Comparison of ENCODE assay signal across 10 cellular contexts in genomic region chr3:11288021-11288491, GRCh38. TPM values are rescaled to one million over a fixed set of nuclear protein-coding genes. Genes with fewer than 3 reads are reported as not detected.
A peak's percentile ranks its signal among the peaks of the same experiment; 100 is the strongest.
DNase-seq lines count a peak whose midpoint lies in the region; FAIRE-seq and TF ChIP-seq lines count a peak whose summit lies in the region.
"Had no signal": no experiment of that assay in that cellular context is flagged by ENCODE, and none has a peak within 500 bp of the region (broad histone marks: within the 10 kb centered on the region; RNA-seq: fewer than 3 reads in every experiment).

No MANE protein-coding gene starts in this region.

- H3K4me1 ChIP-seq in astrocyte (ENCODE audit: insufficient read depth, low read length) (peaks cover 51% of the 10 kb centered on the region), mesodermal cell (ENCODE audit: control insufficient read depth, insufficient read depth, low read length, poor library complexity, severe bottlenecking) (peaks cover 40% of the 10 kb centered on the region)

- H3K27me3 Mint-ChIP-seq in astrocyte (ENCODE audit: low read depth, unreplicated experiment), result no peaks in the 10 kb centered on the region

- 86 to 100% methylated on average over 1 of the region's 2 CpGs for WGBS in mesodermal cell (ENCODE audit: insufficient coverage in 2 of 2), 2 experiments

- H4K20me1 ChIP-seq in astrocyte (ENCODE audit: insufficient read depth, low read length), result no peaks in the 10 kb centered on the region

- peaks cover 6% of the 10 kb centered on the region for H3K36me3 ChIP-seq in astrocyte (ENCODE audit: insufficient read depth, low read length)
- H3K36me3 ChIP-seq in mesodermal cell (ENCODE audit: control insufficient read depth, insufficient read depth, low read length), result peaks cover 18% of the 10 kb centered on the region

- H3K9ac ChIP-seq in astrocyte (ENCODE audit: low read length), result peak overlapping the region; percentile 81

- FAIRE-seq in astrocyte (lab: Jason Lieb, UNC), result no peak

- no peak overlapping the region for H3K4me3 Mint-ChIP-seq in astrocyte (ENCODE audit: unreplicated experiment)

- H3K9me3 ChIP-seq in astrocyte (ENCODE audit: insufficient read depth, low read depth, low read length), result no peaks in the 10 kb centered on the region
- H3K9me3 ChIP-seq in mesodermal cell (ENCODE audit: control insufficient read depth, low read length), result no peaks in the 10 kb centered on the region

- H3K79me2 ChIP-seq in astrocyte (ENCODE audit: insufficient read depth, low read length), result peaks cover 51% of the 10 kb centered on the region

- TF ChIP-seq CTCF in AG09309 (IDR thresholded peaks at IDR 0.05; ENCODE audit: control insufficient read depth, insufficient read depth, low read depth, low read length, missing control alignments) (no peak), HL-60 (IDR thresholded peaks at IDR 0.05; ENCODE audit: insufficient read depth, low read length) (no peak), astrocyte (IDR thresholded peaks at IDR 0.05; ENCODE audit: insufficient read depth, low read depth, low read length) (no peak)

- H3K4me2 ChIP-seq in astrocyte (ENCODE audit: low read length), result peak overlapping the region; percentile 83

- H3K4me1 Mint-ChIP-seq in astrocyte (ENCODE audit: low read depth, unreplicated experiment), result peaks cover 43% of the 10 kb centered on the region

- peak; percentile 27 for DNase-seq in AG09309 (ENCODE audit: low read depth)
- no peak for DNase-seq in HL-60 (ENCODE audit: low read depth in 1 of 2, low spot score in 1 of 2)
- peak; percentile 65 for DNase-seq in astrocyte (ENCODE audit: low read depth)
- no peak for DNase-seq in kidney glomerular epithelial cell (lab: John Stamatoyannopoulos, UW)
- no peak for DNase-seq in NCI-H774 (lab: John Stamatoyannopoulos, UW)
- no peak for DNase-seq in NCI-H526 treated with DMSO at 0.1 percent for 48 hours (lab: John Stamatoyannopoulos, UW)
- DNase-seq in RPMI8226, result no peak
- DNase-seq: activated CD4-positive, alpha-beta T cell treated with anti-CD3 and anti-CD28 coated beads, Interleukin-2, amount 50 U/mL, for 4 hours; NCI-H2029 had no signal

- H2AFZ ChIP-seq in astrocyte (ENCODE audit: low read depth, low read length), result no peak overlapping the region

- no peaks in the 10 kb centered on the region for H3K9me3 Mint-ChIP-seq in astrocyte (ENCODE audit: unreplicated experiment)

- H3K27me3 ChIP-seq in HL-60 (ENCODE audit: insufficient read depth, poor library complexity, severe bottlenecking) (no peaks in the 10 kb centered on the region), astrocyte (ENCODE audit: insufficient read depth, low read length) (no peaks in the 10 kb centered on the region)

- peak overlapping the region; percentile 60 for H3K27ac ChIP-seq in HL-60 (replicated peaks)
- H3K27ac ChIP-seq in astrocyte (ENCODE audit: low read depth, low read length), result peak overlapping the region; percentile 97
- H3K27ac ChIP-seq in mesodermal cell (ENCODE audit: low read depth, low read length, severe bottlenecking), result peak overlapping the region; percentile 85

- no peak overlapping the region for H3K4me3 ChIP-seq in AG09309 (ENCODE audit: control insufficient read depth, low read depth, low read length)
- no peak overlapping the region for H3K4me3 ChIP-seq in HL-60 (replicated peaks; ENCODE audit: insufficient read depth, low read length)
- H3K4me3 ChIP-seq in astrocyte (ENCODE audit: insufficient read depth, low read depth, low read length), result peak overlapping the region; percentile 41
- H3K4me3 ChIP-seq in mesodermal cell (ENCODE audit: extremely low read depth, insufficient read depth, low read length, poor library complexity, severe bottlenecking), result no peak overlapping the region

- peak overlapping the region; percentile 29 for H3K27ac Mint-ChIP-seq in astrocyte (ENCODE audit: unreplicated experiment)

- peaks cover 2% of the 10 kb centered on the region for H3K36me3 Mint-ChIP-seq in astrocyte (ENCODE audit: low read depth, unreplicated experiment)

RNA-seq across cellular contexts. Expression of gene ATG7, which starts 15.9 kb away (rescaled TPM):
- 24.8 and 29.5 TPM in 2 replicates for total RNA-seq in astrocyte
- 23.2 TPM for polyA plus RNA-seq in mesodermal cell (2013, experiment 1 of 2)
- 25.7 TPM for polyA plus RNA-seq in mesodermal cell (2013, experiment 2 of 2)

Comparison
In these comparisons a context has a peak if more than half of its experiments do, and no peak if none do; other contexts are left out.
1. DNase-seq: peak in AG09309 (single experiment) and astrocyte (single experiment); none in HL-60 (0 of 2), kidney glomerular epithelial cell (single experiment), NCI-H774 (single experiment), NCI-H526 treated with DMSO at 0.1 percent for 48 hours (single experiment) and RPMI8226 (single experiment).
2. Peak in every context shown above with its lines, with median percentiles within 50 percentile points of each other: H3K27ac ChIP-seq.